In genomic region chr7:99289185-99289584, GRCh38 we compare ENCODE assay signal across 20 cellular contexts. TPM values are rescaled to one million over a fixed set of nuclear protein-coding genes. Genes with fewer than 3 reads are reported as not detected.
DNase-seq lines count a peak whose midpoint lies in the region; FAIRE-seq and TF ChIP-seq lines count a peak whose summit lies in the region.
"Had no signal": no experiment of that assay in that cellular context is flagged by ENCODE, and none has a peak within 500 bp of the region (broad histone marks: within the 10 kb centered on the region; RNA-seq: fewer than 3 reads in every experiment).

No MANE protein-coding gene starts in this region.

- peak overlapping the region; percentile 45; the same call in 1 of the 2 replicates for H3K14ac ChIP-seq in H9 (ENCODE audit: insufficient read depth, low read length)

- no peaks in the 10 kb centered on the region for H3K79me1 ChIP-seq in H9 (ENCODE audit: insufficient read depth, low read depth, low read length, poor library complexity, severe bottlenecking)

- H3K4me1 ChIP-seq in H9 (ENCODE audit: insufficient read depth, low read length) (no peaks in the 10 kb centered on the region; the same call in 1 of the 2 replicates), mucosa of stomach (ENCODE audit: control insufficient read depth, insufficient read depth, low read length) (peaks cover 21% of the 10 kb centered on the region), small intestine (ENCODE audit: control insufficient read depth in 2 of 2, insufficient read depth in 1 of 2, low read depth in 1 of 2, low read length in 1 of 2) (no peaks in the 10 kb centered on the region), HAP-1 (no peaks in the 10 kb centered on the region)

- no peak overlapping the region for H3K18ac ChIP-seq in H9 (ENCODE audit: insufficient read length, low read depth, low read length)

- peak overlapping the region in 1 of 3 experiments; percentile 65; a peak in 3 of 7 replicates for H3K27ac Mint-ChIP-seq in H9
- H3K27ac Mint-ChIP-seq: CD4-positive, alpha-beta memory T cell; HFFc6 had no signal

- no peak overlapping the region for H2BK20ac ChIP-seq in H9 (ENCODE audit: low read depth, low read length, poor library complexity, severe bottlenecking)

- no peak overlapping the region for H3K23ac ChIP-seq in H9 (ENCODE audit: insufficient read length, low read depth, low read length)

- no peaks in the 10 kb centered on the region for H3K27me3 Mint-ChIP-seq in H9 (ENCODE audit: low read depth)
- H3K27me3 Mint-ChIP-seq: CD4-positive, alpha-beta memory T cell had no signal

- no CpG with 5 or more reads among the region's 9 CpGs for WGBS in H9 (ENCODE audit: extremely low coverage, insufficient read length, low lambda C conversion rate)
- 17 to 56% (median 39%) methylated on average over 9 of the region's 9 CpGs for WGBS in small intestine, 3 donors

- no peak overlapping the region for H2AK5ac ChIP-seq in H9 (ENCODE audit: insufficient read length, low read length)

- no peak overlapping the region for H2BK15ac ChIP-seq in H9 (ENCODE audit: low read depth, low read length)

- no peaks in the 10 kb centered on the region for H3K27me3 ChIP-seq in H9 (ENCODE audit: insufficient read depth, low read length)
- no peaks in the 10 kb centered on the region for H3K27me3 ChIP-seq in mucosa of stomach (ENCODE audit: control insufficient read depth, insufficient read depth, low read length)
- H3K27me3 ChIP-seq in small intestine (ENCODE audit: control insufficient read depth in 2 of 2, insufficient read depth in 2 of 2, low read length in 2 of 2), result no peaks in the 10 kb centered on the region
- no peaks in the 10 kb centered on the region for H3K27me3 ChIP-seq in MG63
- H3K27me3 ChIP-seq in HAP-1 (ENCODE audit: low read depth), result no peaks in the 10 kb centered on the region

- H3K4me3 ChIP-seq in mucosa of stomach (ENCODE audit: low read length) (no peak overlapping the region), small intestine (ENCODE audit: low read depth in 1 of 2, low read length in 2 of 2) (no peak overlapping the region), MG63 (no peak overlapping the region), HAP-1 (no peak overlapping the region)

- no peak overlapping the region for H3K4me3 Mint-ChIP-seq in H9
- H3K4me3 Mint-ChIP-seq: CD4-positive, alpha-beta memory T cell; HFFc6 had no signal

- H3K27ac ChIP-seq in H9 (ENCODE audit: insufficient read length, low read depth, low read length) (no peak overlapping the region), small intestine (ENCODE audit: low read depth in 1 of 2, low read length in 1 of 2) (no peak overlapping the region)

- no peaks in the 10 kb centered on the region for H3K9me3 Mint-ChIP-seq in H9
- H3K9me3 Mint-ChIP-seq: CD4-positive, alpha-beta memory T cell; HFFc6 had no signal

- no peaks in the 10 kb centered on the region for H3K79me2 ChIP-seq in H9 (ENCODE audit: insufficient read depth, low read length)

- no peak overlapping the region for H3T11ph ChIP-seq in H9 (ENCODE audit: low read length)

- H2BK12ac ChIP-seq in H9 (ENCODE audit: insufficient read length, low read depth, low read length), result no peak overlapping the region

- no peaks in the 10 kb centered on the region for H3K23me2 ChIP-seq in H9 (ENCODE audit: insufficient read length, low read depth, low read length, poor library complexity, severe bottlenecking)

- H2BK5ac ChIP-seq in H9 (ENCODE audit: insufficient read length, low read length), result no peak overlapping the region

- no peaks in the 10 kb centered on the region for H4K20me1 ChIP-seq in H9 (ENCODE audit: control insufficient read depth, insufficient read depth, insufficient read length)

- DNase-seq in H9, result no peak
- peak; percentile 49 for DNase-seq in small intestine
- DNase-seq in NCI-H1105 (lab: John Stamatoyannopoulos, UW), result no peak
- DNase-seq in MG63, result no peak
- no peak for DNase-seq in HAP-1 (ENCODE audit: low spot score in 2 of 2)
- no peak for DNase-seq in DMS 273 treated with DMSO at 0.1 percent for 48 hours (lab: John Stamatoyannopoulos, UW)
- DNase-seq: C1 segment of cervical spinal cord; Calu3; CD4-positive, alpha-beta memory T cell; COR-L47; DMS153; DND-41; GOT3; HFFc6 had no signal

- FAIRE-seq in small intestine (lab: Jason Lieb, UNC), result no peak
- FAIRE-seq: G401.6, GM12892, H54 had no signal

- H3K9ac ChIP-seq in H9 (ENCODE audit: extremely low read depth, insufficient read length, low read length) (no peak overlapping the region), mucosa of stomach (ENCODE audit: low read length) (peak overlapping the region; percentile 47)

- no peaks in the 10 kb centered on the region for H3K36me3 ChIP-seq in mucosa of stomach (ENCODE audit: control insufficient read depth, insufficient read depth, low read length)
- H3K36me3 ChIP-seq in small intestine (ENCODE audit: control insufficient read depth in 2 of 2, insufficient read depth in 2 of 2, low read length in 2 of 2), result no peaks in the 10 kb centered on the region
- H3K36me3 ChIP-seq in MG63, result no peaks in the 10 kb centered on the region
- no peaks in the 10 kb centered on the region for H3K36me3 ChIP-seq in HAP-1 (replicated peaks)

- no peak overlapping the region for H3K56ac ChIP-seq in H9 (ENCODE audit: insufficient read length, low read depth, low read length)

- no peak overlapping the region for H2BK120ac ChIP-seq in H9 (ENCODE audit: low read depth, low read length, poor library complexity, severe bottlenecking)

- TF ChIP-seq CTCF in H9 (conservative IDR thresholded peaks at IDR 0.05), result no peak

- no peak overlapping the region for H4K91ac ChIP-seq in H9 (ENCODE audit: insufficient read length, low read depth, low read length)

- no peak overlapping the region for H4K5ac ChIP-seq in H9 (ENCODE audit: insufficient read length, low read depth, low read length)

- no peak overlapping the region for H3K4ac ChIP-seq in H9 (ENCODE audit: low read depth, low read length)

- H3K4me1 Mint-ChIP-seq in H9, result peaks cover 6% of the 10 kb centered on the region in 2 experiments
- H3K4me1 Mint-ChIP-seq: CD4-positive, alpha-beta memory T cell had no signal

- in situ Hi-C loops in HAP-1 (cut with MboI; ENCODE audit: low sequenced_read_pairs), result no loop called here

- H2AFZ ChIP-seq in H9 (ENCODE audit: low read length), result no peak overlapping the region

- no peaks in the 10 kb centered on the region for H3K36me3 Mint-ChIP-seq in H9 (ENCODE audit: insufficient read depth in 1 of 3, low read depth in 3 of 3)
- H3K36me3 Mint-ChIP-seq: CD4-positive, alpha-beta memory T cell had no signal

- H4K8ac ChIP-seq in H9 (replicated peaks; ENCODE audit: insufficient read length, low read depth, low read length), result no peak overlapping the region

- H3K9me3 ChIP-seq in H9 (ENCODE audit: control insufficient read depth, low read depth, low read length) (no peaks in the 10 kb centered on the region), mucosa of stomach (ENCODE audit: control insufficient read depth, low read length) (no peaks in the 10 kb centered on the region), small intestine (ENCODE audit: control insufficient read depth, low read depth) (no peaks in the 10 kb centered on the region), MG63 (no peaks in the 10 kb centered on the region), HAP-1 (no peaks in the 10 kb centered on the region)

- no peak overlapping the region for H3K4me2 ChIP-seq in H9 (ENCODE audit: insufficient read depth, insufficient read length, low read length)

RNA-seq across cellular contexts. Expression of gene MYH16, which starts 16.5 kb away (rescaled TPM):
- not detected in 2 replicates for total RNA-seq in H9 (2021)
- polyA plus RNA-seq in small intestine, result under 1 TPM in 1 of 3 donors, not detected in 2; 0.01 TPM
- not detected in 2 replicates for total RNA-seq in MG63 (2014; rRNA removed; shearing (Covaris generic); ENCODE audit: low replicate concordance)
- total RNA-seq: A673; CD4-positive, alpha-beta memory T cell had no signal
- polyA plus RNA-seq: BJ; CD4-positive, alpha-beta memory T cell had no signal

RNA-seq across cellular contexts. Expression of gene ARPC1A, which starts 36.5 kb away (rescaled TPM):
- 169 TPM in 2 replicates for total RNA-seq in H9 (2021)
- polyA plus RNA-seq in small intestine, result 100 to 1,000 TPM; 216 to 407 (median 310) TPM
- total RNA-seq in MG63 (2014; rRNA removed; shearing (Covaris generic); ENCODE audit: low replicate concordance), result 75.8 and 89.8 TPM in 2 replicates
